In the genomic region with DNA sequence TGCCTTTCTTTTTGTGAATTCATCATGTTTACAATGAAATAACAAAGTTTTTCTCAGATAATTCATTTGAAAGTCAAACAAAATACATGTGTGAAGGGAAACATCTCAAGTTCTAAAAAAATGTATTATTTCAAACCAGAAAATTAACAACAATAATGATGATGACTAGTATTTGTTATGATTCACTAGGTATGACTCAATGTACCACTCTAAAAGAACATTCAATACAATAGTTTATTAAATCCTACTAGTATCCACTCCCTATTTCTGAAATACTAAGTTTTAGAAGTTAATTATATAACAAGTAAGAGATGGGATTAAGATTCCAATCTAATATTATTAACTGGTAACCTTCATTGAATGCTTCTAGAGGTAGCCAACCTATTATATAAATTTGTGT, we compare ENCODE assay signal across 25 cellular contexts.
DNase-seq lines count a peak whose midpoint lies in the region; ATAC-seq, FAIRE-seq and TF ChIP-seq lines count a peak whose summit lies in the region.
"Had no signal": no experiment of that assay in that cellular context is flagged by ENCODE, and none has a peak within 500 bp of the region (broad histone marks: within the 10 kb centered on the region; RNA-seq: fewer than 3 reads in every experiment).

No MANE protein-coding gene starts in this region.

- H3K27me3 ChIP-seq in endothelial cell of umbilical vein (ENCODE audit: control insufficient read depth in 2 of 2, insufficient read depth in 2 of 2, low read length in 2 of 2) (no peaks in the 10 kb centered on the region), osteoblast (ENCODE audit: insufficient read depth, low read length) (no peaks in the 10 kb centered on the region)
- H3K27me3 ChIP-seq: BE2C, BLaER1 had no signal

- intact Hi-C loops in endothelial cell of umbilical vein (cut with micrococcal nuclease), result no loop called here

- H3K9me3 ChIP-seq in endothelial cell of umbilical vein (replicated peaks; ENCODE audit: control insufficient read depth, insufficient read depth, low read length) (no peaks in the 10 kb centered on the region), osteoblast (ENCODE audit: low read depth, low read length) (no peaks in the 10 kb centered on the region)
- H3K9me3 ChIP-seq: BE2C, BLaER1 had no signal

- H3K4me2 ChIP-seq in endothelial cell of umbilical vein (ENCODE audit: insufficient read depth, low read length), result no peak overlapping the region
- H3K4me2 ChIP-seq in osteoblast (ENCODE audit: insufficient read depth, low read length), result no peak overlapping the region
- H3K4me2 ChIP-seq: BLaER1 had no signal

- POLR2A ChIA-PET in endothelial cell of umbilical vein (lab: Charles Lee), result no interaction called here

- H3K79me2 ChIP-seq in endothelial cell of umbilical vein (ENCODE audit: control insufficient read depth, insufficient read depth, low read length), result no peaks in the 10 kb centered on the region
- H3K79me2 ChIP-seq in osteoblast (ENCODE audit: insufficient read depth, low read length), result no peaks in the 10 kb centered on the region

- FAIRE-seq in endothelial cell of umbilical vein (lab: Jason Lieb, UNC), result no peak
- FAIRE-seq: A204.1, GM12878, GM12892, GM18507 had no signal

- no peaks in the 10 kb centered on the region for H3K9me1 ChIP-seq in endothelial cell of umbilical vein (replicated peaks; ENCODE audit: control insufficient read depth, extremely low read depth, insufficient read depth, low read length)

- H3K9ac ChIP-seq in endothelial cell of umbilical vein (replicated peaks; ENCODE audit: extremely low read depth, insufficient read depth, low read length), result no peak overlapping the region
- H3K9ac ChIP-seq: BLaER1 had no signal

- H4K20me1 ChIP-seq in endothelial cell of umbilical vein (replicated peaks; ENCODE audit: control insufficient read depth, extremely low read depth, insufficient read depth, low read length) (no peaks in the 10 kb centered on the region), osteoblast (ENCODE audit: insufficient read depth, low read length) (no peaks in the 10 kb centered on the region)
- H4K20me1 ChIP-seq: BLaER1 had no signal

- H2AFZ ChIP-seq in endothelial cell of umbilical vein (ENCODE audit: low read depth, low read length), result no peak overlapping the region
- no peak overlapping the region for H2AFZ ChIP-seq in osteoblast (ENCODE audit: low read length)

- H3K4me1 ChIP-seq in endothelial cell of umbilical vein (ENCODE audit: control insufficient read depth, extremely low read depth, insufficient read depth, low read length) (peaks cover 6% of the 10 kb centered on the region), osteoblast (ENCODE audit: insufficient read depth, low read length) (no peaks in the 10 kb centered on the region)
- H3K4me1 ChIP-seq: BE2C, BLaER1 had no signal

- peak; percentile 68 for ATAC-seq in esophagus mucosa
- ATAC-seq: GM12878 had no signal

- no peak overlapping the region for H3K27ac ChIP-seq in endothelial cell of umbilical vein (ENCODE audit: insufficient read depth, low read depth, low read length)
- H3K27ac ChIP-seq in osteoblast (ENCODE audit: low read depth, low read length), result no peak overlapping the region
- H3K27ac ChIP-seq: BLaER1 had no signal

- H3K4me3 ChIP-seq in endothelial cell of umbilical vein (replicated peaks in 1 of 3; ENCODE audit: insufficient read depth in 1 of 3, low read depth in 1 of 3, low read length in 3 of 3) (no peak overlapping the region), osteoblast (ENCODE audit: insufficient read depth, low read length) (no peak overlapping the region)
- H3K4me3 ChIP-seq: BLaER1, GM12878 had no signal

- no peaks in the 10 kb centered on the region for H3K36me3 ChIP-seq in endothelial cell of umbilical vein (ENCODE audit: control insufficient read depth in 2 of 2, extremely low read depth in 1 of 2, insufficient read depth in 2 of 2, low read length in 2 of 2)
- no peaks in the 10 kb centered on the region for H3K36me3 ChIP-seq in osteoblast (ENCODE audit: insufficient read depth, low read length)
- H3K36me3 ChIP-seq: BE2C, BLaER1 had no signal

- CTCF ChIA-PET in endothelial cell of umbilical vein (lab: Charles Lee), result no interaction called here

- DNase-seq in endothelial cell of umbilical vein (ENCODE audit: low read depth, low spot score), result no peak
- DNase-seq in NCI-H69 (lab: John Stamatoyannopoulos, UW), result no peak
- no peak for DNase-seq in osteoblast (ENCODE audit: insufficient read length, low spot score, missing footprints)
- no peak for DNase-seq in pons (ENCODE audit: low spot score)
- DNase-seq: 8988T; ACHN; BE2C; C1 segment of cervical spinal cord; CD4-positive, alpha-beta memory T cell; CD4-positive, CD25-positive, alpha-beta regulatory T cell; CD8-positive, alpha-beta memory T cell; COR-L47; DMS 273 treated with DMSO at 0.1 percent for 48 hours; DMS153; DMS53; DMS79; DND-41; EL; GDM1 had no signal

- BruUV-seq in endothelial cell of umbilical vein (replicated peaks; lab: Mats Ljungman, UMichigan), result no TSS peak

- dilution Hi-C loops in endothelial cell of umbilical vein (cut with MboI; ENCODE audit: extremely low pct_ligation_motif_present, low sequenced_read_pairs), result no loop called here

- TF ChIP-seq POLR2A in endothelial cell of umbilical vein (IDR thresholded peaks at IDR 0.05; ENCODE audit: low read depth, low read length), result no peak

- TF ChIP-seq CTCF in endothelial cell of umbilical vein (IDR thresholded peaks at IDR 0.05; ENCODE audit: extremely low read depth in 1 of 2, insufficient read depth in 1 of 2, low read depth in 1 of 2, low read length in 2 of 2) (no peak), osteoblast (IDR thresholded peaks at IDR 0.05; ENCODE audit: extremely low read depth, low read depth, low read length) (no peak)

TF ChIP-seq in endothelial cell of umbilical vein, 7 proteins besides CTCF, POLR2A, EP300 and RAD21:
- peak; percentile 71 for TF ChIP-seq FOS (IDR thresholded peaks at IDR 0.05; ENCODE audit: borderline replicate concordance, insufficient read depth, low read length)
- TF ChIP-seq GATA2 (IDR thresholded peaks at IDR 0.05; ENCODE audit: insufficient read depth, insufficient read length, low read depth, low read length), result no peak
- TF ChIP-seq, protein P1, sequence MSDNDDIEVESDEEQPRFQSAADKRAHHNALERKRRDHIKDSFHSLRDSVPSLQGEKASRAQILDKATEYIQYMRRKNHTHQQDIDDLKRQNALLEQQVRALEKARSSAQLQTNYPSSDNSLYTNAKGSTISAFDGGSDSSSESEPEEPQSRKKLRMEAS (IDR thresholded peaks at IDR 0.05; ENCODE audit: insufficient read depth, insufficient read length), result no peak
- TF ChIP-seq EZH2 (IDR thresholded peaks at IDR 0.05; ENCODE audit: borderline replicate concordance, low read depth, low read length, severe bottlenecking), result no peak
- no peak for TF ChIP-seq POLR2AphosphoS5 (IDR thresholded peaks at IDR 0.05; ENCODE audit: insufficient read depth, low read depth, low read length)
TF ChIP-seq in endothelial cell of umbilical vein: peak in this region for 1.
